8 cellular contexts compared by ENCODE assay signal in genomic region chr3:124885466-124886167, GRCh38. TPM values are rescaled to one million over a fixed set of nuclear protein-coding genes. Genes with fewer than 3 reads are reported as not detected.
DNase-seq lines count a peak whose midpoint lies in the region; ATAC-seq, FAIRE-seq and TF ChIP-seq lines count a peak whose summit lies in the region.

No MANE protein-coding gene starts in this region.

- H3K9me3 ChIP-seq in SJSA1 (replicated peaks): no peaks in the 10 kb centered on the region

- peaks cover 23% of the 10 kb centered on the region for H3K4me1 Mint-ChIP-seq in progenitor cell of endocrine pancreas (ENCODE audit: low read depth)

- no peaks in the 10 kb centered on the region for H3K27me3 ChIP-seq in SJSA1 (replicated peaks)

- H3K36me3 Mint-ChIP-seq in progenitor cell of endocrine pancreas (ENCODE audit: insufficient read depth): peaks cover 2% of the 10 kb centered on the region

- H3K36me3 ChIP-seq in SJSA1: peaks cover 3% of the 10 kb centered on the region; the same call in 1 of the 2 replicates

- H3K27ac ChIP-seq in SJSA1: 0 out of 2 replicates have a peak overlapping the region, but pooled peaks have one; percentile 9

- peaks cover 12% of the 10 kb centered on the region for H3K27me3 Mint-ChIP-seq in progenitor cell of endocrine pancreas

- H3K4me3 Mint-ChIP-seq in progenitor cell of endocrine pancreas (ENCODE audit: low read depth): peak overlapping the region; percentile 78

- H3K27ac Mint-ChIP-seq in progenitor cell of endocrine pancreas: peak overlapping the region; percentile 90

- H3K4me3 ChIP-seq in SJSA1 (peak overlapping the region; percentile 72), fibroblast of pulmonary artery (replicated peaks; ENCODE audit: low read depth, low read length) (peak overlapping the region; percentile 67)

- H3K9me3 Mint-ChIP-seq in progenitor cell of endocrine pancreas (ENCODE audit: low read depth): no peaks in the 10 kb centered on the region

- TF ChIP-seq CTCF in fibroblast of pulmonary artery (IDR thresholded peaks at IDR 0.05; ENCODE audit: low read length, missing control alignments) (no peak), progenitor cell of endocrine pancreas (IDR thresholded peaks at IDR 0.05; ENCODE audit: unreplicated experiment) (no peak)

- no peak for ATAC-seq in HG02759 (IDR thresholded peaks at IDR 0.05; ENCODE audit: unreplicated experiment)
- no peak for ATAC-seq in HG03159 (IDR thresholded peaks at IDR 0.05; ENCODE audit: unreplicated experiment)

- peak; percentile 43 for DNase-seq in EL
- DNase-seq in SJSA1 (ENCODE audit: low read depth in 1 of 2, low spot score in 2 of 2): peak; percentile 49 to 53
- peak; percentile 33 for DNase-seq in fibroblast of pulmonary artery (ENCODE audit: low read depth)
- no peak for DNase-seq in progenitor cell of endocrine pancreas (ENCODE audit: low spot score, unreplicated experiment)
- DNase-seq in frontal cortex (ENCODE audit: low spot score in 2 of 2): no peak
- DNase-seq in DMS114 treated with DMSO at 0.1 percent for 48 hours (lab: John Stamatoyannopoulos, UW; ENCODE audit: unreplicated experiment): no peak

- H3K4me1 ChIP-seq in SJSA1 (replicated peaks): peaks cover 46% of the 10 kb centered on the region

- FAIRE-seq in frontal cortex (lab: Jason Lieb, UNC): no peak

RNA-seq across cellular contexts. Expression of gene ITGB5, which starts 1.5 kb away (rescaled TPM):
- 84.6 and 140 TPM in 2 replicates for total RNA-seq in SJSA1 (2014; rRNA removed; shearing (Covaris generic))
- 58.8 and 65.4 TPM in 2 replicates for total RNA-seq in progenitor cell of endocrine pancreas
- 20.4 TPM for total RNA-seq in frontal cortex

RNA-seq across cellular contexts. Expression of gene MUC13, which starts 48.9 kb away (rescaled TPM):
- total RNA-seq in SJSA1 (2014; rRNA removed; shearing (Covaris generic)): not detected in 2 replicates
- 0.42 TPM in 1 of 2 replicates, not detected in the other for total RNA-seq in progenitor cell of endocrine pancreas
- total RNA-seq in frontal cortex: not detected

Comparison
In these comparisons a context has a peak if more than half of its experiments do, and no peak if none do; other contexts are left out.
1. DNase-seq: peak in EL (single experiment), SJSA1 (2 of 2) and fibroblast of pulmonary artery (single experiment); none in progenitor cell of endocrine pancreas (single experiment), frontal cortex (0 of 2) and DMS114 treated with DMSO at 0.1 percent for 48 hours (single experiment).